ENCODE assay signal across 8 cellular contexts in the genomic region with DNA sequence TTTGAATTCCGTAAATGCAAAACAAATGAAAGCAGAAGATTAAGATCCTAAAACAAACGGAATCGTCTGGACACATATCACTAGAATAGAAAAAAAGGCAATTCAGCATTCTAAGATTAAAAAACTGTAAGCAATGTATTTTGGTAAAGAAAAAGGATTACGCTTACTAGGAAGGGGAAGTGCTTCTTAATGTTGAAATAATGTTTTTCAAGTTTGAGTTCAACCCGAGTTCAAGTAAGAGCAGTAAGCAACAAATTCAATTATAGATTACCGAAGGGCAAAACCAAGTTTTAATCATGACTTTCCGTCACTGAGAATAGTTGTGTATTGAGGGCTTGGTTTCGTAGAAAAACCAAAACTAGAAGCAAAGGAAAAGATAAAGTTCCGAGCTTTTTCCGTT. TPM values are rescaled to one million over a fixed set of nuclear protein-coding genes. Genes with fewer than 3 reads are reported as not detected.
DNase-seq lines count a peak whose midpoint lies in the region; ATAC-seq and TF ChIP-seq lines count a peak whose summit lies in the region.

No MANE protein-coding gene starts in this region.

- no peak overlapping the region for H3K27ac ChIP-seq in prostate gland

- no peak for ATAC-seq in HG03280 (IDR thresholded peaks at IDR 0.05; ENCODE audit: unreplicated experiment)
- no peak for ATAC-seq in GM19328 (IDR thresholded peaks at IDR 0.05; ENCODE audit: unreplicated experiment)

- TF ChIP-seq POLR2A in prostate gland (IDR thresholded peaks at IDR 0.05): no peak

- intact Hi-C loops in prostate gland (cut with DNase I): no loop called here

- peak; percentile 6 for DNase-seq in GM12865 (ENCODE audit: low read depth)
- peak; percentile 76 for DNase-seq in OCI-M1 (lab: John Stamatoyannopoulos, UW)
- peak; percentile 30 for DNase-seq in epithelial cell of esophagus (ENCODE audit: low read depth)
- no peak for DNase-seq in prostate gland (ENCODE audit: low spot score)
- no peak for DNase-seq in cerebellar cortex (ENCODE audit: low spot score)
- DNase-seq in NCI-H146 treated with DMSO at 0.1 percent for 48 hours (lab: John Stamatoyannopoulos, UW; ENCODE audit: unreplicated experiment): no peak

- H3K36me3 ChIP-seq in prostate gland: no peaks in the 10 kb centered on the region

- no peak for TF ChIP-seq CTCF in GM12865 (IDR thresholded peaks at IDR 0.05; ENCODE audit: insufficient read depth, low read depth, low read length, missing control alignments)
- TF ChIP-seq CTCF in epithelial cell of esophagus (IDR thresholded peaks at IDR 0.05; ENCODE audit: insufficient read depth, low read depth, low read length, missing control alignments): no peak
- TF ChIP-seq CTCF in prostate gland (IDR thresholded peaks at IDR 0.05): no peak

- WGBS in prostate gland: under 1% methylated on average over 10 of the region's 10 CpGs

- no peaks in the 10 kb centered on the region for H3K9me3 ChIP-seq in prostate gland

- H3K27me3 ChIP-seq in prostate gland (replicated peaks; ENCODE audit: insufficient read depth): no peaks in the 10 kb centered on the region

- H3K4me3 ChIP-seq in GM12865 (ENCODE audit: low read depth, low read length): peak overlapping the region; percentile 97
- H3K4me3 ChIP-seq in epithelial cell of esophagus (ENCODE audit: low read length): peak overlapping the region; percentile 66
- H3K4me3 ChIP-seq in prostate gland: peak overlapping the region; percentile 55 to 75

- no peaks in the 10 kb centered on the region for H3K4me1 ChIP-seq in prostate gland (replicated peaks)

RNA-seq across cellular contexts. Expression of gene CIP2A, which starts 0.6 kb away (rescaled TPM):
- total RNA-seq in prostate gland: 10 to 100 TPM in 1 of 2 donors, 1 to 10 TPM in 1; 2.0 to 13.8 TPM

RNA-seq across cellular contexts. Expression of gene DZIP3, which starts 0.9 kb away (rescaled TPM):
- 10 to 100 TPM in 1 of 2 donors, 1 to 10 TPM in 1; 9.8 to 22.2 TPM for total RNA-seq in prostate gland

Comparison
In these comparisons a context has a peak if more than half of its experiments do, and no peak if none do; other contexts are left out.
1. DNase-seq: peak in GM12865 (single experiment), OCI-M1 (single experiment) and epithelial cell of esophagus (single experiment); none in prostate gland (single experiment), cerebellar cortex (single experiment) and NCI-H146 treated with DMSO at 0.1 percent for 48 hours (single experiment).
2. Peak in every context shown above with its lines, with median percentiles within 50 percentile points of each other: H3K4me3 ChIP-seq.